Comparison of ENCODE assay signal across 9 cellular contexts in the genomic region with DNA sequence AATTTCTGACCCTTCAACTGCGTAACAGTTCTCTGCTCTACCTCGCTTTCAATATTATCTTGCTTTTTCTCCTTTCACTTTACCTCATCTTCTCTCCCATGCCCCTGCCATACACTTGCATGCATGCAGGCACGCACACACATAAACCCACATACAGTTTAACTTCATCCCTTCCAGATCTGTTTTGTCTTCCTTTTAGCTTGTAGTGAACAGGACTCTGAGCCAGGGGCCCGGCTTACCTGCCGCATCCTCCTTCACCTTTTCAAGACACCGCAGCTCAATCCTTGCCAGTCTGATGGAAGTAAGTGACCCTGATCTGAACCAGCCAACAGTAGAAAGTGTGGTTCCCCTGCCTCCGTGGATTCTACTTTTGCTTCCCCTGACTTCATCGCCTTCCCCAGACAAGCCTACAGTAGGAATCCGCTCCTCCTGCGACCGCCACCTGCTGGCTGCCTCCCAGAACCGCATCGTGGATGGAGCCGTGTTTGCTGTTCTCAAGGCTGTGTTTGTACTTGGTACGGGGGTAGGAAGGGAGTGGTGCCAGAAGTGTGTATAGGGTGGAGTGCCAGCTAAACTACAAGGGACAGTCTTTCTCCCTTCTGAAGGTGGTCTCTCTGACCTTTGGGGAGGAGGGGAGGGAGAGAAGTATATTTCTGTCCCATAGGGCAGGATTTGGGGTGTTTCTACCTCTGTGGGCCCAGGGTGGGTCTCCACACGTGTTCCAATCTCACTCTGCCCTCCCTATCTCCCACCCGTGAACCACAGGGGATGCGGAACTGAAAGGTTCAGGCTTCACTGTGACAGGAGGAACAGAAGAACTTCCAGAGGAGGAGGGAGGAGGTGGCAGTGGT. TPM values are rescaled to one million over a fixed set of nuclear protein-coding genes. Genes with fewer than 3 reads are reported as not detected.
DNase-seq lines count a peak whose midpoint lies in the region; ATAC-seq, FAIRE-seq and TF ChIP-seq lines count a peak whose summit lies in the region.
"Had no signal": no experiment of that assay in that cellular context is flagged by ENCODE, and none has a peak within 500 bp of the region (broad histone marks: within the 10 kb centered on the region; RNA-seq: fewer than 3 reads in every experiment).

No MANE protein-coding gene starts in this region.

- no peak overlapping the region for H3K9ac ChIP-seq in H1 (replicated peaks in 1 of 4; ENCODE audit: extremely low read depth in 1 of 4, low read depth in 3 of 4, low read length in 3 of 4)

- no peak overlapping the region for H4K5ac ChIP-seq in H1 (ENCODE audit: insufficient read length, low read depth, low read length)

- no peak overlapping the region for H3K14ac ChIP-seq in H1 (ENCODE audit: insufficient read length)

- 49% methylated on average over 17 of the region's 18 CpGs; no CpG with 5 or more reads in 1 of the 2 experiments for WGBS in H1 (ENCODE audit: extremely low coverage in 1 of 2, insufficient coverage in 1 of 2, insufficient read length in 1 of 2, insufficient replicate concordance in 2 of 2, low coverage in 1 of 2, low lambda C conversion rate in 2 of 2, missing lambda C conversion rate in 1 of 2), 2 experiments

- H2BK15ac ChIP-seq in H1 (ENCODE audit: low read length): no peak overlapping the region

- no peaks in the 10 kb centered on the region for H3K79me1 ChIP-seq in H1 (ENCODE audit: low read depth, low read length)

- no peak for ATAC-seq in HG03135 (IDR thresholded peaks at IDR 0.05; ENCODE audit: unreplicated experiment)

- H4K20me1 ChIP-seq in DOHH2 (ENCODE audit: control insufficient read depth, insufficient read depth, low read depth, low read length) (no peaks in the 10 kb centered on the region), H1 (replicated peaks in 1 of 2; ENCODE audit: control insufficient read depth in 1 of 2, insufficient read depth in 2 of 2, low read length in 2 of 2) (no peaks in the 10 kb centered on the region)

- H3K4me2 ChIP-seq in DOHH2 (ENCODE audit: low read length): no peak overlapping the region
- no peak overlapping the region for H3K4me2 ChIP-seq in H1 (ENCODE audit: insufficient read depth in 1 of 2, low read depth in 2 of 2, low read length in 2 of 2)

- CTCF ChIA-PET in H1 (lab: Charles Lee; ENCODE audit: partially characterized antibody): interaction anchor here (0.8 to 3.5 kb wide), 15 partner anchors 9 to 159 kb away, joined by 3 to 13 read pairs (median 4); a partner anchor contains a TSS

- H3K79me2 ChIP-seq in DOHH2 (ENCODE audit: control insufficient read depth, low read length) (no peaks in the 10 kb centered on the region), H1 (ENCODE audit: control insufficient read depth in 1 of 2, insufficient read depth in 2 of 2, low read length in 2 of 2) (no peaks in the 10 kb centered on the region)

- no peaks in the 10 kb centered on the region for H3K27me3 ChIP-seq in DOHH2 (ENCODE audit: control insufficient read depth, low read length)
- no peaks in the 10 kb centered on the region for H3K27me3 ChIP-seq in HAP-1 (ENCODE audit: low read depth)
- no peaks in the 10 kb centered on the region for H3K27me3 ChIP-seq in H1 (replicated peaks in 1 of 4; ENCODE audit: control insufficient read depth in 3 of 4, extremely low read depth in 1 of 4, insufficient read depth in 3 of 4, low read length in 3 of 4)

- TF ChIP-seq CTCF in DOHH2 (IDR thresholded peaks at IDR 0.05; ENCODE audit: low read depth, low read length, poor library complexity, severe bottlenecking) (peak; percentile 81), H1 (IDR thresholded peaks at IDR 0.05; ENCODE audit: control extremely low read depth in 1 of 3, insufficient read depth in 1 of 3, low read depth in 1 of 3, low read length in 3 of 3) (peak; percentile 82 to 89 (median 85))

- no peak overlapping the region for H2BK20ac ChIP-seq in H1 (ENCODE audit: low read length)

- no peak overlapping the region for H3K4ac ChIP-seq in H1 (replicated peaks; ENCODE audit: insufficient read length, low read depth, low read length)

- H4K8ac ChIP-seq in H1 (ENCODE audit: extremely low read depth, insufficient read depth, low read length): no peak overlapping the region

- no peak overlapping the region for H2AFZ ChIP-seq in H1 (ENCODE audit: low read length)

- POLR2A ChIA-PET in H1 (lab: Charles Lee; ENCODE audit: partially characterized antibody): interaction anchor here (1.3 to 1.7 kb wide), 2 partner anchors 29 to 53 kb away, joined by 4 to 5 read pairs; no protein-coding TSS in a partner anchor

- H3K4me1 ChIP-seq in DOHH2 (ENCODE audit: control insufficient read depth, low read length) (no peaks in the 10 kb centered on the region), HAP-1 (no peaks in the 10 kb centered on the region), H1 (replicated peaks in 1 of 4; ENCODE audit: control insufficient read depth in 3 of 4, insufficient read depth in 4 of 4, low read length in 3 of 4) (no peaks in the 10 kb centered on the region)

- TF ChIP-seq POLR2A in H1 (IDR thresholded peaks at IDR 0.05; ENCODE audit: control extremely low read depth in 1 of 2, low read depth in 2 of 2, low read length in 2 of 2): no peak

- peaks cover 41% of the 10 kb centered on the region for H3K36me3 ChIP-seq in DOHH2 (ENCODE audit: control insufficient read depth, low read length)
- H3K36me3 ChIP-seq in HAP-1 (replicated peaks): peaks cover 89% of the 10 kb centered on the region
- peaks cover 3 to 60% (median 34%) of the 10 kb centered on the region in 4 experiments; a peak in 6 of 8 replicates for H3K36me3 ChIP-seq in H1 (ENCODE audit: control insufficient read depth in 2 of 4, insufficient read depth in 4 of 4, low read length in 3 of 4)

- peak; percentile 78 to 80 for TF ChIP-seq RAD21 in H1 (IDR thresholded peaks at IDR 0.05 in 1 of 2, conservative IDR thresholded peaks at IDR 0.05 in 1 of 2; ENCODE audit: low read depth in 2 of 2, low read length in 2 of 2)

- no peak overlapping the region for H3K18ac ChIP-seq in H1 (ENCODE audit: extremely low read depth, low read length)

- no peaks in the 10 kb centered on the region for H3K9me3 ChIP-seq in DOHH2 (ENCODE audit: control insufficient read depth, insufficient read depth, low read length)
- no peaks in the 10 kb centered on the region for H3K9me3 ChIP-seq in HAP-1
- H3K9me3 ChIP-seq in H1 (ENCODE audit: insufficient read depth in 2 of 2, low read depth in 1 of 2, low read length in 1 of 2): no peaks in the 10 kb centered on the region

- H3K27ac ChIP-seq in DOHH2 (ENCODE audit: low read depth, low read length) (no peak overlapping the region), H1 (ENCODE audit: low read depth, low read length) (no peak overlapping the region)

- no peak overlapping the region for H2BK5ac ChIP-seq in H1 (ENCODE audit: low read depth, low read length)

- H3K4me3 ChIP-seq in DOHH2 (ENCODE audit: low read length) (no peak overlapping the region), HAP-1 (no peak overlapping the region), H1 (ENCODE audit: extremely low read depth in 1 of 4, insufficient read depth in 2 of 4, low read depth in 3 of 4, low read length in 4 of 4) (no peak overlapping the region)

- no peak overlapping the region for H2BK120ac ChIP-seq in H1 (replicated peaks; ENCODE audit: low read depth, low read length)

- H3F3A ChIP-seq in DOHH2 (ENCODE audit: control insufficient read depth, insufficient read depth): no peaks in the 10 kb centered on the region

- no peak overlapping the region for H3K23ac ChIP-seq in H1 (ENCODE audit: insufficient read length)

- peak; percentile 96 for FAIRE-seq in H1 (lab: Jason Lieb, UNC)
- FAIRE-seq: endometrium had no signal

- no peak overlapping the region for H2BK12ac ChIP-seq in H1 (ENCODE audit: low read depth, low read length)

- no peaks in the 10 kb centered on the region for H3K23me2 ChIP-seq in H1 (ENCODE audit: low read depth, low read length)

- no peak overlapping the region for H3K56ac ChIP-seq in H1 (replicated peaks; ENCODE audit: insufficient read length, low read depth, low read length)

- no peak overlapping the region for H4K91ac ChIP-seq in H1 (replicated peaks; ENCODE audit: insufficient read length, low read length)

- TF ChIP-seq EP300 in H1 (IDR thresholded peaks at IDR 0.05; ENCODE audit: borderline replicate concordance in 1 of 2, low read depth in 2 of 2, low read length in 2 of 2): no peak

- peak; percentile 63 to 83 for DNase-seq in HAP-1 (ENCODE audit: low spot score in 2 of 2)
- DNase-seq in NCI-H774 (lab: John Stamatoyannopoulos, UW): peak; percentile 14
- DNase-seq in activated CD8-positive, alpha-beta memory T cell treated with anti-CD3 and anti-CD28 coated beads, Interleukin-2, amount 50 U/mL, for 1 hour (ENCODE audit: extremely low read depth): peak; percentile 36
- DNase-seq in H1 (ENCODE audit: low read depth in 1 of 2, low spot score in 2 of 2): peak in 1 of 2 experiments; percentile 76
- DNase-seq in mucosa of gallbladder (ENCODE audit: low spot score): peak; percentile 56
- DNase-seq in stimulated activated CD8-positive, alpha-beta memory T cell treated with anti-CD3 and anti-CD28 coated beads, Interleukin-7, amount 100 ng/mL, for 48 hours (ENCODE audit: extremely low read depth in 1 of 2, low read depth in 1 of 2): peak; percentile 32 to 42

- in situ Hi-C loops in HAP-1 (cut with MboI; ENCODE audit: low sequenced_read_pairs): no loop called here

- H3K9me2 ChIP-seq in DOHH2 (replicated peaks; ENCODE audit: control insufficient read depth, low read length): no peaks in the 10 kb centered on the region

- no peak overlapping the region for H2AK5ac ChIP-seq in H1 (ENCODE audit: low read depth, low read length)

RNA-seq across cellular contexts. Expression of a gene that starts 10.7 kb away (rescaled TPM):
- 43.5 and 48.9 TPM in 2 replicates for total RNA-seq in H1 (2021; fragmentation: NEBNext Ultra II Directional; extraction: Animal tissue kit (Norgen Biotek cat#: 25700))
- 19.4 and 28.4 TPM in 2 replicates for polyA plus RNA-seq in H1 (2011; rRNA removed)
- 11.5 TPM for polyA plus RNA-seq in H1 (2011; cell fraction: cytosol; rRNA removed)
- 69.5 TPM for polyA plus RNA-seq in H1 (2011; cell fraction: nucleus; rRNA removed)
- polyA plus RNA-seq in H1 (2012, experiment 1 of 2): 20.6 to 34.2 TPM (median 30.5 TPM) in 4 replicates
- 11.0 TPM for polyA plus RNA-seq in H1 (2012, experiment 2 of 2)
- 12.7 TPM for polyA plus RNA-seq in H1 (2013, experiment 1 of 2)
- 11.7 TPM for polyA plus RNA-seq in H1 (2013, experiment 2 of 2)
- 85.2 and 106 TPM in 2 replicates for polyA minus RNA-seq in H1 (2011; rRNA and poly(A)+ RNA removed)
- polyA minus RNA-seq in H1 (2011; cell fraction: cytosol; rRNA and poly(A)+ RNA removed): 58.1 TPM
- 69.9 TPM for polyA minus RNA-seq in H1 (2011; cell fraction: nucleus; rRNA and poly(A)+ RNA removed)
- total RNA-seq in mucosa of gallbladder: 43.2 TPM

RNA-seq across cellular contexts. Expression of a gene that starts 15.5 kb away (rescaled TPM):
- total RNA-seq in H1 (2021; fragmentation: NEBNext Ultra II Directional; extraction: Animal tissue kit (Norgen Biotek cat#: 25700)): 14.8 and 15.3 TPM in 2 replicates
- 12.0 and 15.0 TPM in 2 replicates for polyA plus RNA-seq in H1 (2011; rRNA removed)
- polyA plus RNA-seq in H1 (2011; cell fraction: cytosol; rRNA removed): 7.6 TPM
- 11.9 TPM for polyA plus RNA-seq in H1 (2011; cell fraction: nucleus; rRNA removed)
- 8.1 to 12.6 TPM (median 10.6 TPM) in 4 replicates for polyA plus RNA-seq in H1 (2012, experiment 1 of 2)
- 7.0 TPM for polyA plus RNA-seq in H1 (2012, experiment 2 of 2)
- polyA plus RNA-seq in H1 (2013, experiment 1 of 2): 12.8 TPM
- 12.9 TPM for polyA plus RNA-seq in H1 (2013, experiment 2 of 2)
- polyA minus RNA-seq in H1 (2011; rRNA and poly(A)+ RNA removed): 13.7 and 16.9 TPM in 2 replicates
- 6.1 TPM for polyA minus RNA-seq in H1 (2011; cell fraction: cytosol; rRNA and poly(A)+ RNA removed)
- polyA minus RNA-seq in H1 (2011; cell fraction: nucleus; rRNA and poly(A)+ RNA removed): 5.5 TPM
- 2.5 TPM for total RNA-seq in mucosa of gallbladder

RNA-seq across cellular contexts. Expression of a gene that starts 17.8 kb away (rescaled TPM):
- total RNA-seq in H1 (2021; fragmentation: NEBNext Ultra II Directional; extraction: Animal tissue kit (Norgen Biotek cat#: 25700)): not detected in 2 replicates
- polyA plus RNA-seq in H1 (2011; rRNA removed): not detected in 2 replicates
- polyA plus RNA-seq in H1 (2011; cell fraction: cytosol; rRNA removed): 0.14 TPM
- not detected for polyA plus RNA-seq in H1 (2011; cell fraction: nucleus; rRNA removed)
- 0.10 to 0.27 TPM (median 0.19 TPM) in 3 of 4 replicates, not detected in the other for polyA plus RNA-seq in H1 (2012, experiment 1 of 2)
- polyA plus RNA-seq in H1 (2012, experiment 2 of 2): 0.08 TPM
- 0.04 TPM for polyA plus RNA-seq in H1 (2013, experiment 1 of 2)
- 0.07 TPM for polyA plus RNA-seq in H1 (2013, experiment 2 of 2)
- polyA minus RNA-seq in H1 (2011; rRNA and poly(A)+ RNA removed): not detected in 2 replicates
- polyA minus RNA-seq in H1 (2011; cell fraction: cytosol; rRNA and poly(A)+ RNA removed): not detected
- polyA minus RNA-seq in H1 (2011; cell fraction: nucleus; rRNA and poly(A)+ RNA removed): not detected
- 8.9 TPM for total RNA-seq in mucosa of gallbladder

RNA-seq across cellular contexts. Expression of a gene that starts 22.6 kb away (rescaled TPM):
- total RNA-seq in H1 (2021; fragmentation: NEBNext Ultra II Directional; extraction: Animal tissue kit (Norgen Biotek cat#: 25700)): not detected in 2 replicates
- polyA plus RNA-seq in H1 (2011; rRNA removed): not detected in 2 replicates
- polyA plus RNA-seq in H1 (2011; cell fraction: cytosol; rRNA removed): not detected
- polyA plus RNA-seq in H1 (2011; cell fraction: nucleus; rRNA removed): not detected
- polyA plus RNA-seq in H1 (2012, experiment 1 of 2): not detected in 4 replicates
- polyA plus RNA-seq in H1 (2012, experiment 2 of 2): not detected
- not detected for polyA plus RNA-seq in H1 (2013, experiment 1 of 2)
- polyA plus RNA-seq in H1 (2013, experiment 2 of 2): not detected
- not detected in 2 replicates for polyA minus RNA-seq in H1 (2011; rRNA and poly(A)+ RNA removed)
- polyA minus RNA-seq in H1 (2011; cell fraction: cytosol; rRNA and poly(A)+ RNA removed): not detected
- not detected for polyA minus RNA-seq in H1 (2011; cell fraction: nucleus; rRNA and poly(A)+ RNA removed)
- total RNA-seq in mucosa of gallbladder: not detected

RNA-seq across cellular contexts. Expression of a gene that starts 33.5 kb away (rescaled TPM):
- total RNA-seq in H1 (2021; fragmentation: NEBNext Ultra II Directional; extraction: Animal tissue kit (Norgen Biotek cat#: 25700)): 54.8 and 57.4 TPM in 2 replicates
- 12.3 and 26.6 TPM in 2 replicates for polyA plus RNA-seq in H1 (2011; rRNA removed)
- 17.4 TPM for polyA plus RNA-seq in H1 (2011; cell fraction: cytosol; rRNA removed)
- polyA plus RNA-seq in H1 (2011; cell fraction: nucleus; rRNA removed): 21.5 TPM
- polyA plus RNA-seq in H1 (2012, experiment 1 of 2): 14.5 to 18.1 TPM (median 17.3 TPM) in 4 replicates
- polyA plus RNA-seq in H1 (2012, experiment 2 of 2): 14.6 TPM
- polyA plus RNA-seq in H1 (2013, experiment 1 of 2): 13.7 TPM
- polyA plus RNA-seq in H1 (2013, experiment 2 of 2): 13.6 TPM
- 4.8 and 9.1 TPM in 2 replicates for polyA minus RNA-seq in H1 (2011; rRNA and poly(A)+ RNA removed)
- polyA minus RNA-seq in H1 (2011; cell fraction: cytosol; rRNA and poly(A)+ RNA removed): 8.3 TPM
- 3.6 TPM for polyA minus RNA-seq in H1 (2011; cell fraction: nucleus; rRNA and poly(A)+ RNA removed)
- 42.3 TPM for total RNA-seq in mucosa of gallbladder
